ENCODE assay signal across 9 cellular contexts in genomic region chr6:93419304-93420162, GRCh38. TPM values are rescaled to one million over a fixed set of nuclear protein-coding genes. Genes with fewer than 3 reads are reported as not detected.
DNase-seq lines count a peak whose midpoint lies in the region; ATAC-seq and TF ChIP-seq lines count a peak whose summit lies in the region.
"Had no signal": no experiment of that assay in that cellular context is flagged by ENCODE, and none has a peak within 500 bp of the region (broad histone marks: within the 10 kb centered on the region; RNA-seq: fewer than 3 reads in every experiment).

EPHA7 (minus strand) TSS chr6:93419559; CDS start chr6:93419341, 218 bp downstream.

- H3K9me3 ChIP-seq in ES-I3 (ENCODE audit: control insufficient read depth, insufficient read depth, low read length) (no peaks in the 10 kb centered on the region), RWPE2 (ENCODE audit: severe bottlenecking) (no peaks in the 10 kb centered on the region), iPS-15b (ENCODE audit: control insufficient read depth, insufficient read depth, low read length) (no peaks in the 10 kb centered on the region)

- H2AFZ ChIP-seq in GM23338 (peak within 1 kb of the TSS; percentile 94), KMS-11 (ENCODE audit: low read depth) (peak within 1 kb of the TSS; percentile 68)

- H3K4me2 ChIP-seq in GM23338 (peak within 1 kb of the TSS; percentile 93), KMS-11 (peak within 1 kb of the TSS; percentile 76)

- H3K9ac ChIP-seq in ES-I3 (ENCODE audit: low read depth, low read length): peak within 1 kb of the TSS; percentile 92
- H3K9ac ChIP-seq in KMS-11: no peak within 1 kb of the TSS
- H3K9ac ChIP-seq in iPS-15b (ENCODE audit: low read depth, low read length): no peak within 1 kb of the TSS
- no peak within 1 kb of the TSS for H3K9ac ChIP-seq in rectal smooth muscle tissue (ENCODE audit: low read length)

- no peaks in the 10 kb centered on the region for H3F3A ChIP-seq in GM23338 (replicated peaks; ENCODE audit: low read depth)

- H3K27ac Mint-ChIP-seq in GM23338: peak within 1 kb of the TSS; percentile 74
- H3K27ac Mint-ChIP-seq: activated naive CD4-positive, alpha-beta T cell treated with anti-CD3 and anti-CD28 coated beads, Interleukin-2, amount 50 U/mL, for 72 hours had no signal

- H3K4me3 ChIP-seq in GM23338 (peak within 1 kb of the TSS; percentile 62), KMS-11 (IDR thresholded peaks at IDR 0.05; ENCODE audit: insufficient read depth, low read depth, low read length) (no peak within 1 kb of the TSS), RWPE2 (ENCODE audit: severe bottlenecking) (peak within 1 kb of the TSS; percentile 41), iPS-15b (ENCODE audit: low read depth, low read length) (peak within 1 kb of the TSS; percentile 94), rectal smooth muscle tissue (ENCODE audit: low read length) (peak within 1 kb of the TSS; percentile 81)

- no peaks in the 10 kb centered on the region for H3K36me3 ChIP-seq in ES-I3 (ENCODE audit: insufficient read depth, low read length)
- no peaks in the 10 kb centered on the region for H3K36me3 ChIP-seq in GM23338 (ENCODE audit: insufficient read depth)
- no peaks in the 10 kb centered on the region for H3K36me3 ChIP-seq in KMS-11 (ENCODE audit: insufficient read depth)
- H3K36me3 ChIP-seq in RWPE2 (ENCODE audit: low read depth): no peaks in the 10 kb centered on the region
- no peaks in the 10 kb centered on the region for H3K36me3 ChIP-seq in iPS-15b (ENCODE audit: control insufficient read depth, insufficient read depth, low read length)
- H3K36me3 ChIP-seq in rectal smooth muscle tissue (ENCODE audit: control insufficient read depth, insufficient read depth, low read length): no peaks in the 10 kb centered on the region

- peaks cover 19% of the 10 kb centered on the region for H3K4me1 Mint-ChIP-seq in GM23338

- ATAC-seq in GM23338 (peak; percentile 71), RWPE2 (ENCODE audit: low read depth) (peak; percentile 83)

- H3K79me2 ChIP-seq in GM23338 (replicated peaks; ENCODE audit: insufficient read depth): no peaks in the 10 kb centered on the region
- no peaks in the 10 kb centered on the region for H3K79me2 ChIP-seq in KMS-11 (ENCODE audit: insufficient read depth, low read depth)

- H4K20me1 ChIP-seq in GM23338 (replicated peaks; ENCODE audit: insufficient read depth) (peaks cover 3% of the 10 kb centered on the region), KMS-11 (ENCODE audit: insufficient read depth) (no peaks in the 10 kb centered on the region)

- TF ChIP-seq CTCF in GM23338 (conservative IDR thresholded peaks at IDR 0.05; ENCODE audit: low read depth in 2 of 2) (no peak), KMS-11 (conservative IDR thresholded peaks at IDR 0.05; ENCODE audit: low read depth, low read length) (no peak), RWPE2 (IDR thresholded peaks at IDR 0.05; ENCODE audit: poor library complexity, severe bottlenecking) (no peak)

- H3K9me2 ChIP-seq in GM23338 (ENCODE audit: insufficient read depth): no peaks in the 10 kb centered on the region

- H3K27me3 ChIP-seq in GM23338 (ENCODE audit: insufficient read depth) (peaks cover 54% of the 10 kb centered on the region), KMS-11 (ENCODE audit: insufficient read depth, low read depth) (no peaks in the 10 kb centered on the region), RWPE2 (ENCODE audit: insufficient read depth, poor library complexity, severe bottlenecking) (peaks cover 71% of the 10 kb centered on the region), iPS-15b (ENCODE audit: control insufficient read depth, insufficient read depth, low read length) (peaks cover 30% of the 10 kb centered on the region), rectal smooth muscle tissue (ENCODE audit: control insufficient read depth, insufficient read depth, low read length) (peaks cover 7% of the 10 kb centered on the region)

- H3K36me3 Mint-ChIP-seq in GM23338 (ENCODE audit: low read depth): no peaks in the 10 kb centered on the region; the same call in 2 of the 3 replicates
- H3K36me3 Mint-ChIP-seq: activated naive CD4-positive, alpha-beta T cell treated with anti-CD3 and anti-CD28 coated beads, Interleukin-2, amount 50 U/mL, for 72 hours had no signal

- H3K27ac ChIP-seq in GM23338 (ENCODE audit: low read depth) (peak within 1 kb of the TSS; percentile 75), KMS-11 (no peak within 1 kb of the TSS), RWPE2 (ENCODE audit: poor library complexity, severe bottlenecking) (peak within 1 kb of the TSS; percentile 52), caudate nucleus (ENCODE audit: low read depth, low read length) (peak within 1 kb of the TSS; percentile 73), rectal smooth muscle tissue (ENCODE audit: low read depth, low read length) (peak within 1 kb of the TSS; percentile 83)

- DNase-seq in GM23338 (ENCODE audit: low spot score) (peak; percentile 98), RWPE2 (ENCODE audit: low spot score) (peak; percentile 92), caudate nucleus (lab: John Stamatoyannopoulos, UW) (peak; percentile 55 to 99 (median 95)), activated gamma-delta T cell (lab: John Stamatoyannopoulos, UW) (no peak)

- peaks cover 31% of the 10 kb centered on the region for H3K27me3 Mint-ChIP-seq in GM23338 (ENCODE audit: insufficient read depth, low read depth, poor library complexity)

- H3K4me1 ChIP-seq in ES-I3 (ENCODE audit: insufficient read depth, low read length) (peaks cover 4% of the 10 kb centered on the region; the same call in 1 of the 2 replicates), GM23338 (ENCODE audit: insufficient read depth) (peaks cover 19% of the 10 kb centered on the region), KMS-11 (ENCODE audit: low read depth, poor library complexity, severe bottlenecking) (peaks cover 4% of the 10 kb centered on the region), RWPE2 (ENCODE audit: insufficient read depth, poor library complexity, severe bottlenecking) (peaks cover 10% of the 10 kb centered on the region), iPS-15b (ENCODE audit: control insufficient read depth, insufficient read depth, low read length) (no peaks in the 10 kb centered on the region), rectal smooth muscle tissue (ENCODE audit: control insufficient read depth, insufficient read depth, low read length) (no peaks in the 10 kb centered on the region)

- peak within 1 kb of the TSS; percentile 93 for H3K4me3 Mint-ChIP-seq in GM23338

- H3K9me3 Mint-ChIP-seq in GM23338: no peaks in the 10 kb centered on the region
- H3K9me3 Mint-ChIP-seq: activated naive CD4-positive, alpha-beta T cell treated with anti-CD3 and anti-CD28 coated beads, Interleukin-2, amount 50 U/mL, for 72 hours had no signal

TF ChIP-seq in GM23338, 12 proteins besides CTCF, POLR2A, EP300 and RAD21 (continues in another document):
- TF ChIP-seq EZH2phosphoT487 (IDR thresholded peaks at IDR 0.05; ENCODE audit: unreplicated experiment): no peak
- no peak for TF ChIP-seq NANOG (IDR thresholded peaks at IDR 0.05; ENCODE audit: borderline replicate concordance)
- no peak for TF ChIP-seq ZNF331 (CRISPR knock-in tag; IDR thresholded peaks at IDR 0.05; ENCODE audit: low read depth)
- TF ChIP-seq ETS1 (IDR thresholded peaks at IDR 0.05): peak; percentile 46; the same call in 1 of the 2 replicates
- TF ChIP-seq JUNB (IDR thresholded peaks at IDR 0.05; ENCODE audit: unreplicated experiment): no peak
- TF ChIP-seq EZH2 (IDR thresholded peaks at IDR 0.05; ENCODE audit: low read depth, unreplicated experiment): no peak
- TF ChIP-seq CREB1 (CRISPR knock-in tag; IDR thresholded peaks at IDR 0.05; ENCODE audit: low read depth): no peak; the same call in 1 of the 2 replicates
- TF ChIP-seq REST (IDR thresholded peaks at IDR 0.05; ENCODE audit: unreplicated experiment): peak; percentile 37
- TF ChIP-seq ZNF114 (CRISPR knock-in tag; IDR thresholded peaks at IDR 0.05): no peak

RNA-seq across cellular contexts. Expression of gene EPHA7, which starts in this region (rescaled TPM):
- 7.3 TPM in 2 replicates for total RNA-seq in GM23338 (2014; rRNA removed; shearing (Covaris generic))
- polyA plus RNA-seq in GM23338 (2016; fragmentation: Nextera tagmentation; extraction: Ambion mirVana): 1.4 and 3.3 TPM in 2 replicates
- total RNA-seq: activated naive CD4-positive, alpha-beta T cell treated with anti-CD3 and anti-CD28 coated beads, Interleukin-2, amount 50 U/mL, for 72 hours had no signal
